Comparison of ENCODE assay signal across 1 cellular context in genomic region chr22:30116362-30117117, GRCh38.
TF ChIP-seq lines count a peak whose summit lies in the region.

No MANE protein-coding gene starts in this region.

TF ChIP-seq in HCT116, 20 proteins besides CTCF, POLR2A, EP300 and RAD21 (continued from another document):
- no peak for TF ChIP-seq REST (IDR thresholded peaks at IDR 0.05; ENCODE audit: low read depth)
